15 cellular contexts compared by ENCODE assay signal in genomic region chr3:190589326-190589725, GRCh38.
"Had no signal": no experiment of that assay in that cellular context is flagged by ENCODE, and none has a peak within 500 bp of the region (broad histone marks: within the 10 kb centered on the region; RNA-seq: fewer than 3 reads in every experiment).

No MANE protein-coding gene starts in this region.

- H3K4me3 ChIP-seq: heart right ventricle, ovary had no signal

- H3K36me3 ChIP-seq: heart right ventricle, ovary had no signal

- H3K9me3 ChIP-seq: heart right ventricle, ovary had no signal

- H3K4me3 Mint-ChIP-seq: naive thymus-derived CD4-positive, alpha-beta T cell; nephron progenitor cell had no signal

- DNase-seq: cortex of kidney; effector memory CD4-positive, alpha-beta T cell; heart right ventricle; hypothalamus; kidney glomerular epithelial cell; mammary epithelial cell; naive thymus-derived CD4-positive, alpha-beta T cell; nephron progenitor cell; ovary; right cardiac atrium; small intestine; stimulated activated CD4-positive, alpha-beta T cell treated with anti-CD3 and anti-CD28 coated beads, Interleukin-2, amount 100 ng/mL, for 48 hours; stimulated activated naive CD4-positive, alpha-beta T cell treated with Interleukin-2 at 50 U/mL for 16 hours had no signal

- H3K27me3 Mint-ChIP-seq: naive thymus-derived CD4-positive, alpha-beta T cell had no signal

- H3K27ac ChIP-seq: heart right ventricle, ovary had no signal

- ATAC-seq: esophagus mucosa; heart right ventricle; left lobe of liver; naive thymus-derived CD4-positive, alpha-beta T cell; right cardiac atrium had no signal

- H3K27ac Mint-ChIP-seq: nephron progenitor cell had no signal

- H3K27me3 ChIP-seq: heart right ventricle, ovary had no signal

- H3K9me3 Mint-ChIP-seq: nephron progenitor cell had no signal
